16 cellular contexts compared by ENCODE assay signal in the genomic region with DNA sequence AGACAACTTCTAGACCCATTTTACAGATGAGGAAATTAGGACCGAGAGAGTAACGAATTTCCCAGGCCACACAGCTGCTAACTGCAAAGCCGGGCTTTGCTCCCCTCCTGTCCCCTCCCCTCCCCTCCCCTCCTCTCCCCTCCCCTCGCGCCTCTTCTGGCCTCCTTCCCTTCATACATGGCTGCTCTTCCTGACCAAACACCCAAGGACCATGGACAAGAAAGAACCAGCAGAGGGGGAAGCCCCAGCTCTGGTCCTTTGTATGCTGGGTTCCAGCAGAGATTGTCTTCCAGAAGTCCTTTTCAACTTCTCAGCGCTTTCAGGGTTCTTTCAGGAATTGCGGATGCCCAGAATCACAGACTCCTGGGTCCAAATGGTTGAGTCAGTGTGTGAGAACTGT. TPM values are rescaled to one million over a fixed set of nuclear protein-coding genes. Genes with fewer than 3 reads are reported as not detected.
DNase-seq lines count a peak whose midpoint lies in the region; ATAC-seq and TF ChIP-seq lines count a peak whose summit lies in the region.
"Had no signal": no experiment of that assay in that cellular context is flagged by ENCODE, and none has a peak within 500 bp of the region (broad histone marks: within the 10 kb centered on the region; RNA-seq: fewer than 3 reads in every experiment).

No MANE protein-coding gene starts in this region.

- no peak overlapping the region for H2AFZ ChIP-seq in trophoblast cell (ENCODE audit: insufficient read depth, low read length, poor library complexity)
- H2AFZ ChIP-seq: PC-9 had no signal

- no CpG with 5 or more reads among the region's 7 CpGs for WGBS in mesendoderm (ENCODE audit: extremely low coverage, insufficient coverage, low lambda C conversion rate)
- no CpG with 5 or more reads among the region's 7 CpGs for WGBS in trophoblast cell (ENCODE audit: extremely low coverage, insufficient coverage, insufficient read length)

- no peak for ATAC-seq in GM18870 (IDR thresholded peaks at IDR 0.05; ENCODE audit: unreplicated experiment)

- H2AK5ac ChIP-seq in mesendoderm (ENCODE audit: low read length), result no peak overlapping the region
- H2AK5ac ChIP-seq in trophoblast cell (ENCODE audit: low read length), result no peak overlapping the region

- no peak overlapping the region for H3K56ac ChIP-seq in mesendoderm (ENCODE audit: low read length)

- no peak overlapping the region for H3K27ac ChIP-seq in BLaER1 treated with 17β-estradiol and CSF1 and Interleukin-3, amounts not matched to agents 10 nM and 100 nM
- H3K27ac ChIP-seq in mesendoderm (ENCODE audit: low read depth, low read length) (no peak overlapping the region), trophoblast cell (ENCODE audit: low read depth, low read length) (no peak overlapping the region)
- H3K27ac ChIP-seq: PC-9 had no signal

- H2BK120ac ChIP-seq in mesendoderm (ENCODE audit: low read depth, low read length) (no peak overlapping the region), trophoblast cell (ENCODE audit: insufficient read depth, low read length, poor library complexity) (peak overlapping the region; percentile 56)

- no peaks in the 10 kb centered on the region for H3K27me3 ChIP-seq in BLaER1 treated with 17β-estradiol and CSF1 and Interleukin-3, amounts not matched to agents 10 nM and 100 nM
- H3K27me3 ChIP-seq in mesendoderm (ENCODE audit: insufficient read depth, low read length, poor library complexity) (no peaks in the 10 kb centered on the region), trophoblast cell (ENCODE audit: insufficient read depth, low read length) (no peaks in the 10 kb centered on the region)
- H3K27me3 ChIP-seq: SJCRH30 had no signal

- H2BK12ac ChIP-seq in trophoblast cell (ENCODE audit: low read length), result peak overlapping the region; percentile 23

- no peaks in the 10 kb centered on the region for H3K36me3 ChIP-seq in BLaER1 treated with 17β-estradiol and CSF1 and Interleukin-3, amounts not matched to agents 10 nM and 100 nM
- H3K36me3 ChIP-seq in mesendoderm (ENCODE audit: control insufficient read depth, insufficient read depth, low read length) (no peaks in the 10 kb centered on the region), trophoblast cell (ENCODE audit: control insufficient read depth in 1 of 2, insufficient read depth in 2 of 2, low read length in 2 of 2) (no peaks in the 10 kb centered on the region)
- H3K36me3 ChIP-seq: SJCRH30 had no signal

- peaks cover 25 to 75% (median 69%) of the 10 kb centered on the region in 10 experiments for H3K4me1 ChIP-seq in BLaER1 treated with 17β-estradiol and CSF1 and Interleukin-3, amounts not matched to agents 10 nM and 100 nM
- peaks cover 3% of the 10 kb centered on the region for H3K4me1 ChIP-seq in mesendoderm (ENCODE audit: control insufficient read depth, low read depth, low read length)
- peaks cover 35 to 41% of the 10 kb centered on the region in 2 experiments for H3K4me1 ChIP-seq in trophoblast cell (ENCODE audit: control insufficient read depth in 1 of 2, insufficient read depth in 2 of 2, low read length in 2 of 2)

- H3K27ac Mint-ChIP-seq in brain, result peak overlapping the region in 3 of 5 experiments; percentile 76 to 79 (median 77)
- H3K27ac Mint-ChIP-seq: CD4-positive, alpha-beta T cell had no signal

- H3K14ac ChIP-seq in trophoblast cell (ENCODE audit: low read length), result peak overlapping the region; percentile 28

- H3K18ac ChIP-seq in mesendoderm (ENCODE audit: low read length) (peak overlapping the region; percentile 32), trophoblast cell (ENCODE audit: low read length) (peak overlapping the region; percentile 17)

- no peak overlapping the region for H4K12ac ChIP-seq in trophoblast cell (ENCODE audit: low read depth, low read length)

- H3K79me1 ChIP-seq in mesendoderm (ENCODE audit: low read length), result no peaks in the 10 kb centered on the region
- H3K79me1 ChIP-seq in trophoblast cell (ENCODE audit: low read length), result peaks cover 4% of the 10 kb centered on the region

- no peaks in the 10 kb centered on the region for H3K79me2 ChIP-seq in mesendoderm (ENCODE audit: control insufficient read depth, insufficient read depth, low read length)
- H3K79me2 ChIP-seq in trophoblast cell (ENCODE audit: control insufficient read depth, insufficient read depth, low read length, poor library complexity), result no peaks in the 10 kb centered on the region

- H2BK15ac ChIP-seq in mesendoderm (replicated peaks; ENCODE audit: low read depth), result no peak overlapping the region

- H3K36me3 Mint-ChIP-seq in brain, result no peaks in the 10 kb centered on the region

- TF ChIP-seq CTCF in brain (conservative IDR thresholded peaks at IDR 0.05), result no peak

- no peaks in the 10 kb centered on the region for H3K9me3 Mint-ChIP-seq in brain
- H3K9me3 Mint-ChIP-seq: CD4-positive, alpha-beta T cell had no signal

- H3K4me3 Mint-ChIP-seq in brain, result no peak overlapping the region
- H3K4me3 Mint-ChIP-seq: CD4-positive, alpha-beta T cell had no signal

- H3K27me3 Mint-ChIP-seq in brain, result no peaks in the 10 kb centered on the region
- H3K27me3 Mint-ChIP-seq: CD4-positive, alpha-beta T cell had no signal

- H4K20me1 ChIP-seq in BLaER1 treated with 17β-estradiol and CSF1 and Interleukin-3, amounts not matched to agents 10 nM and 100 nM, result no peaks in the 10 kb centered on the region; a peak in 1 of 22 replicates

- H3K4me2 ChIP-seq in BLaER1 treated with 17β-estradiol and CSF1 and Interleukin-3, amounts not matched to agents 10 nM and 100 nM, result peak overlapping the region in 8 of 11 experiments; percentile 17 to 69 (median 56); a peak in 13 of 22 replicates
- H3K4me2 ChIP-seq in mesendoderm (ENCODE audit: low read length), result no peak overlapping the region
- H3K4me2 ChIP-seq in trophoblast cell (ENCODE audit: low read length), result no peak overlapping the region
- H3K4me2 ChIP-seq: PC-9 had no signal

- no peak overlapping the region for H3K9ac ChIP-seq in BLaER1 treated with 17β-estradiol and CSF1 and Interleukin-3, amounts not matched to agents 10 nM and 100 nM
- no peak overlapping the region for H3K9ac ChIP-seq in mesendoderm (ENCODE audit: low read length)
- H3K9ac ChIP-seq in trophoblast cell (ENCODE audit: low read length), result no peak overlapping the region

- H3K4me1 Mint-ChIP-seq in brain, result peaks cover 54% of the 10 kb centered on the region

- no peak overlapping the region for H3K4me3 ChIP-seq in BLaER1 treated with 17β-estradiol and CSF1 and Interleukin-3, amounts not matched to agents 10 nM and 100 nM
- H3K4me3 ChIP-seq in mesendoderm (ENCODE audit: low read length), result no peak overlapping the region
- no peak overlapping the region for H3K4me3 ChIP-seq in trophoblast cell (ENCODE audit: low read depth, low read length)
- H3K4me3 ChIP-seq: PC-9 had no signal

- no peak overlapping the region for H2BK5ac ChIP-seq in mesendoderm (ENCODE audit: low read length)
- peak overlapping the region; percentile 10 for H2BK5ac ChIP-seq in trophoblast cell (ENCODE audit: low read depth, low read length, poor library complexity)

- H4K91ac ChIP-seq in trophoblast cell (ENCODE audit: low read depth, low read length), result peak overlapping the region; percentile 59

- H3K4ac ChIP-seq in mesendoderm (ENCODE audit: low read depth, low read length) (no peak overlapping the region), trophoblast cell (ENCODE audit: low read depth, low read length) (no peak overlapping the region)

- no peak overlapping the region for H4K8ac ChIP-seq in mesendoderm (ENCODE audit: low read depth, low read length)
- H4K8ac ChIP-seq in trophoblast cell (ENCODE audit: low read depth, low read length), result no peak overlapping the region

- DNase-seq in mesendoderm (no peak), trophoblast cell (no peak), anterior cingulate cortex (lab: John Stamatoyannopoulos, UW) (no peak), NCI-H2081 treated with DMSO at 0.1 percent for 48 hours (lab: John Stamatoyannopoulos, UW) (no peak), HCEC 1CT (no peak)
- DNase-seq: ACHN; AML-193; CD4-positive, alpha-beta T cell; KBM-7; NCI-H1436; NCI-H2029 treated with DMSO at 0.1 percent for 48 hours; PC-9 had no signal

- no peak overlapping the region for H3K23ac ChIP-seq in mesendoderm (ENCODE audit: low read length)
- no peak overlapping the region for H3K23ac ChIP-seq in trophoblast cell (ENCODE audit: low read length)

- H3K9me3 ChIP-seq in BLaER1 treated with 17β-estradiol and CSF1 and Interleukin-3, amounts not matched to agents 10 nM and 100 nM (replicated peaks in 1 of 11), result peaks cover 0 to 7% (median 0%) of the 10 kb centered on the region in 11 experiments; a peak in 4 of 22 replicates
- no peaks in the 10 kb centered on the region for H3K9me3 ChIP-seq in trophoblast cell (ENCODE audit: insufficient read depth, low read depth, low read length)
- H3K9me3 ChIP-seq: SJCRH30 had no signal

- H4K5ac ChIP-seq in mesendoderm (ENCODE audit: low read length), result no peak overlapping the region

RNA-seq across cellular contexts. Expression of gene TMEM72, which starts 3.6 kb away (rescaled TPM):
- not detected for polyA plus RNA-seq in brain (ENCODE audit: insufficient read depth, low read depth, low replicate concordance)
- not detected for polyA plus RNA-seq in mesendoderm (2013, experiment 1 of 2)
- polyA plus RNA-seq in mesendoderm (2013, experiment 2 of 2), result not detected
- polyA plus RNA-seq in trophoblast cell (2013), result 0.18 and 0.37 TPM in 2 replicates

RNA-seq across cellular contexts. Expression of gene RASSF4, which starts 52.0 kb away (rescaled TPM):
- polyA plus RNA-seq in brain (ENCODE audit: insufficient read depth, low read depth, low replicate concordance), result 23.9 TPM
- polyA plus RNA-seq in mesendoderm (2013, experiment 1 of 2), result 3.1 TPM
- polyA plus RNA-seq in mesendoderm (2013, experiment 2 of 2), result 3.9 TPM
- 9.7 and 11.1 TPM in 2 replicates for polyA plus RNA-seq in trophoblast cell (2013)

Comparison
In these comparisons a context has a peak if more than half of its experiments do, and no peak if none do; other contexts are left out.
1. H3K4me2 ChIP-seq: peak in BLaER1 treated with 17β-estradiol and CSF1 and Interleukin-3, amounts not matched to agents 10 nM and 100 nM (8 of 11); none in mesendoderm (single experiment) and trophoblast cell (single experiment).